Comparison of ENCODE assay signal across 8 cellular contexts in genomic region chr3:30681276-30682211, GRCh38.
DNase-seq lines count a peak whose midpoint lies in the region; ATAC-seq and TF ChIP-seq lines count a peak whose summit lies in the region.

No MANE protein-coding gene starts in this region.

- H3K23ac ChIP-seq in trophoblast cell (ENCODE audit: low read length): no peak overlapping the region

- no peak overlapping the region for H2AFZ ChIP-seq in trophoblast cell (ENCODE audit: insufficient read depth, low read length, poor library complexity)

- no peaks in the 10 kb centered on the region for H3K9me3 ChIP-seq in CD8-positive, alpha-beta memory T cell (ENCODE audit: low read length)
- H3K9me3 ChIP-seq in T-helper 17 cell (ENCODE audit: control insufficient read depth, low read length, poor library complexity, severe bottlenecking): no peaks in the 10 kb centered on the region
- H3K9me3 ChIP-seq in trophoblast cell (ENCODE audit: insufficient read depth, low read depth, low read length): no peaks in the 10 kb centered on the region

- H3K27ac ChIP-seq in CD8-positive, alpha-beta memory T cell (ENCODE audit: low read depth, low read length): no peak overlapping the region
- peak overlapping the region; percentile 30 for H3K27ac ChIP-seq in trophoblast cell (ENCODE audit: low read depth, low read length)

- no peaks in the 10 kb centered on the region for H3K27me3 Mint-ChIP-seq in CD8-positive, alpha-beta memory T cell
- H3K27me3 Mint-ChIP-seq in T-helper 17 cell: no peaks in the 10 kb centered on the region

- no peak overlapping the region for H3K4me2 ChIP-seq in trophoblast cell (ENCODE audit: low read length)

- H4K8ac ChIP-seq in trophoblast cell (ENCODE audit: low read depth, low read length): peak overlapping the region; percentile 9

- WGBS in trophoblast cell (ENCODE audit: extremely low coverage, insufficient coverage, insufficient read length): no CpG with 5 or more reads among the region's 16 CpGs

- no peak overlapping the region for H3K14ac ChIP-seq in trophoblast cell (ENCODE audit: low read length)

- peaks cover 24 to 95% (median 41%) of the 10 kb centered on the region in 3 donors for H3K36me3 Mint-ChIP-seq in CD8-positive, alpha-beta memory T cell
- peaks cover 17% of the 10 kb centered on the region for H3K36me3 Mint-ChIP-seq in T-helper 17 cell (ENCODE audit: low read depth)

- no peak overlapping the region for H3K4me3 ChIP-seq in CD8-positive, alpha-beta memory T cell (ENCODE audit: low read length)
- H3K4me3 ChIP-seq in trophoblast cell (ENCODE audit: low read depth, low read length): no peak overlapping the region

- H2BK12ac ChIP-seq in trophoblast cell (ENCODE audit: low read length): peak overlapping the region; percentile 36

- peaks cover 2% of the 10 kb centered on the region for H3K79me1 ChIP-seq in trophoblast cell (ENCODE audit: low read length)

- H3K79me2 ChIP-seq in trophoblast cell (ENCODE audit: control insufficient read depth, insufficient read depth, low read length, poor library complexity): no peaks in the 10 kb centered on the region

- H3K36me3 ChIP-seq in CD8-positive, alpha-beta memory T cell (ENCODE audit: insufficient read depth, low read length): peaks cover 24% of the 10 kb centered on the region
- peaks cover 3 to 17% of the 10 kb centered on the region in 2 experiments for H3K36me3 ChIP-seq in trophoblast cell (ENCODE audit: control insufficient read depth in 1 of 2, insufficient read depth in 2 of 2, low read length in 2 of 2)

- no peak overlapping the region for H2AK5ac ChIP-seq in trophoblast cell (ENCODE audit: low read length)

- H4K12ac ChIP-seq in trophoblast cell (ENCODE audit: low read depth, low read length): no peak overlapping the region

- no peak overlapping the region for H2BK5ac ChIP-seq in trophoblast cell (ENCODE audit: low read depth, low read length, poor library complexity)

- CTCF ChIA-PET in CD8-positive, alpha-beta memory T cell (lab: Charles Lee): interaction anchor here (0.8 to 1.2 kb wide), 3 partner anchors 11 to 33 kb away, joined by 3 to 4 read pairs (median 4); no protein-coding TSS in a partner anchor

- DNase-seq in CD8-positive, alpha-beta memory T cell: no peak
- no peak for DNase-seq in T-helper 17 cell
- DNase-seq in fibroblast of the conjunctiva (ENCODE audit: low read depth): peak; percentile 63
- peak in 1 of 2 donors; percentile 29 for DNase-seq in trophoblast cell
- no peak for DNase-seq in NCI-H1930 (lab: John Stamatoyannopoulos, UW)
- no peak for DNase-seq in GM20000 (ENCODE audit: low spot score)
- no peak for DNase-seq in stimulated activated CD4-positive, alpha-beta T cell treated with anti-CD3 and anti-CD28 coated beads, Interleukin-1b, Interleukin-23, amount 100 ng/mL, for 48 hours

- no peak overlapping the region for H3K4ac ChIP-seq in trophoblast cell (ENCODE audit: low read depth, low read length)

- H3K4me3 Mint-ChIP-seq in CD8-positive, alpha-beta memory T cell: peak overlapping the region in 5 of 7 donors; percentile 15 to 80 (median 44)
- H3K4me3 Mint-ChIP-seq in T-helper 17 cell: peak overlapping the region; percentile 28

- no peak for TF ChIP-seq CTCF in GM20000 (IDR thresholded peaks at IDR 0.05; ENCODE audit: extremely low read depth, missing control alignments)

- peaks cover 86% of the 10 kb centered on the region for H3K4me1 ChIP-seq in CD8-positive, alpha-beta memory T cell (ENCODE audit: insufficient read depth, low read length)
- peaks cover 13 to 24% of the 10 kb centered on the region in 2 experiments for H3K4me1 ChIP-seq in trophoblast cell (ENCODE audit: control insufficient read depth in 1 of 2, insufficient read depth in 2 of 2, low read length in 2 of 2)

- peak overlapping the region; percentile 51 to 91 (median 74) for H3K27ac Mint-ChIP-seq in CD8-positive, alpha-beta memory T cell
- peak overlapping the region; percentile 72 for H3K27ac Mint-ChIP-seq in T-helper 17 cell

- peak overlapping the region; percentile 8 for H4K91ac ChIP-seq in trophoblast cell (ENCODE audit: low read depth, low read length)

- H3K9ac ChIP-seq in trophoblast cell (ENCODE audit: low read length): no peak overlapping the region

- POLR2A ChIA-PET in CD8-positive, alpha-beta memory T cell (lab: Charles Lee): no interaction called here

- H3K27me3 ChIP-seq in CD8-positive, alpha-beta memory T cell (ENCODE audit: insufficient read depth, low read length, poor library complexity, severe bottlenecking): no peaks in the 10 kb centered on the region
- no peaks in the 10 kb centered on the region for H3K27me3 ChIP-seq in trophoblast cell (ENCODE audit: insufficient read depth, low read length)

- no peak overlapping the region for H3K18ac ChIP-seq in trophoblast cell (ENCODE audit: low read length)

- peak; percentile 37 for ATAC-seq in T-helper 17 cell
- ATAC-seq in GM21529 (IDR thresholded peaks at IDR 0.05; ENCODE audit: unreplicated experiment): no peak

- H2BK120ac ChIP-seq in trophoblast cell (ENCODE audit: insufficient read depth, low read length, poor library complexity): peak overlapping the region; percentile 20

- peaks cover 81 to 94% (median 94%) of the 10 kb centered on the region in 3 donors for H3K4me1 Mint-ChIP-seq in CD8-positive, alpha-beta memory T cell
- peaks cover 62% of the 10 kb centered on the region for H3K4me1 Mint-ChIP-seq in T-helper 17 cell

- peaks cover 0 to 1% (median 0%) of the 10 kb centered on the region in 5 donors for H3K9me3 Mint-ChIP-seq in CD8-positive, alpha-beta memory T cell
